Comparison of ENCODE assay signal across 8 cellular contexts in genomic region chr2:144513388-144514100, GRCh38. TPM values are rescaled to one million over a fixed set of nuclear protein-coding genes. Genes with fewer than 3 reads are reported as not detected.
DNase-seq lines count a peak whose midpoint lies in the region; ATAC-seq, FAIRE-seq and TF ChIP-seq lines count a peak whose summit lies in the region.

No MANE protein-coding gene starts in this region.

- peak; percentile 63 for DNase-seq in kidney
- no peak for DNase-seq in NCI-H2029 treated with DMSO at 0.1 percent for 48 hours (lab: John Stamatoyannopoulos, UW)
- DNase-seq in CD4-positive, alpha-beta memory T cell: no peak

- H3K27me3 Mint-ChIP-seq in brain: peaks cover 38% of the 10 kb centered on the region
- no peaks in the 10 kb centered on the region for H3K27me3 Mint-ChIP-seq in stimulated activated memory B cell treated with anti-CD40 and anti-IgM and Interleukin-4, amounts not matched to agents 10 μg/mL and 1 μg/mL and 100 μg/mL, for 72 hours
- H3K27me3 Mint-ChIP-seq in CD4-positive, alpha-beta memory T cell: peaks cover 34 to 54% of the 10 kb centered on the region in 2 donors

- peak overlapping the region; percentile 98 to 99 (median 99) for H3K27ac Mint-ChIP-seq in brain
- H3K27ac Mint-ChIP-seq in stimulated activated memory B cell treated with anti-CD40 and anti-IgM and Interleukin-4, amounts not matched to agents 10 μg/mL and 1 μg/mL and 100 μg/mL, for 72 hours: no peak overlapping the region
- H3K27ac Mint-ChIP-seq in CD4-positive, alpha-beta memory T cell: no peak overlapping the region

- no peaks in the 10 kb centered on the region for H3K9me3 ChIP-seq in HUES6 (ENCODE audit: control insufficient read depth, insufficient read depth, low read depth, low read length)
- no peaks in the 10 kb centered on the region for H3K9me3 ChIP-seq in kidney (ENCODE audit: control insufficient read depth in 1 of 2, low read length in 2 of 2)
- H3K9me3 ChIP-seq in CD4-positive, alpha-beta memory T cell (ENCODE audit: control insufficient read depth in 1 of 2, low read length in 2 of 2): no peaks in the 10 kb centered on the region

- H3K4me3 Mint-ChIP-seq in brain: peak overlapping the region; percentile 89 to 96 (median 92)
- H3K4me3 Mint-ChIP-seq in stimulated activated memory B cell treated with anti-CD40 and anti-IgM and Interleukin-4, amounts not matched to agents 10 μg/mL and 1 μg/mL and 100 μg/mL, for 72 hours: peak overlapping the region; percentile 78
- peak overlapping the region in 3 of 8 donors; percentile 9 to 67 (median 10) for H3K4me3 Mint-ChIP-seq in CD4-positive, alpha-beta memory T cell

- H3K9ac ChIP-seq in HUES6 (ENCODE audit: low read length) (peak overlapping the region; percentile 15), kidney (ENCODE audit: low read length in 2 of 2) (peak overlapping the region; percentile 55 to 90)

- H3K27me3 ChIP-seq in HUES6 (ENCODE audit: control insufficient read depth, insufficient read depth, low read length): peaks cover 83% of the 10 kb centered on the region
- peaks cover 10% of the 10 kb centered on the region for H3K27me3 ChIP-seq in CD4-positive, alpha-beta memory T cell (ENCODE audit: insufficient read depth, low read length)

- H3K4me1 ChIP-seq in HUES6 (ENCODE audit: control insufficient read depth, insufficient read depth, low read length) (peaks cover 72% of the 10 kb centered on the region), kidney (ENCODE audit: control insufficient read depth in 1 of 2, insufficient read depth in 1 of 2, low read depth in 1 of 2, low read length in 2 of 2) (peaks cover 8 to 23% of the 10 kb centered on the region in 2 donors)
- peaks cover 17% of the 10 kb centered on the region for H3K4me1 ChIP-seq in CD4-positive, alpha-beta memory T cell (ENCODE audit: insufficient read depth, low read length)

- peaks cover 39% of the 10 kb centered on the region for H3K36me3 Mint-ChIP-seq in brain
- H3K36me3 Mint-ChIP-seq in stimulated activated memory B cell treated with anti-CD40 and anti-IgM and Interleukin-4, amounts not matched to agents 10 μg/mL and 1 μg/mL and 100 μg/mL, for 72 hours: peaks cover 18% of the 10 kb centered on the region
- H3K36me3 Mint-ChIP-seq in CD4-positive, alpha-beta memory T cell: peaks cover 3 to 6% of the 10 kb centered on the region in 2 donors

- no peaks in the 10 kb centered on the region for H3K36me3 ChIP-seq in HUES6 (ENCODE audit: control insufficient read depth, insufficient read depth, low read length)
- H3K36me3 ChIP-seq in kidney (ENCODE audit: control insufficient read depth in 1 of 2, insufficient read depth in 2 of 2, low read length in 2 of 2): no peaks in the 10 kb centered on the region
- no peaks in the 10 kb centered on the region for H3K36me3 ChIP-seq in CD4-positive, alpha-beta memory T cell (ENCODE audit: insufficient read depth, low read length)

- H3K4me3 ChIP-seq in HUES6 (ENCODE audit: low read depth, low read length): peak overlapping the region; percentile 43
- H3K4me3 ChIP-seq in kidney (ENCODE audit: low read length in 2 of 2): peak overlapping the region; percentile 61 to 71
- no peak overlapping the region for H3K4me3 ChIP-seq in CD4-positive, alpha-beta memory T cell (ENCODE audit: low read length in 2 of 2)

- CTCF ChIA-PET in CD4-positive, alpha-beta memory T cell (lab: Charles Lee; ENCODE audit: partially characterized antibody): no interaction called here

- FAIRE-seq in kidney (lab: Jason Lieb, UNC): no peak

- TF ChIP-seq CTCF in brain (conservative IDR thresholded peaks at IDR 0.05): no peak
- TF ChIP-seq CTCF in kidney (IDR thresholded peaks at IDR 0.05; ENCODE audit: borderline replicate concordance, extremely low read depth, insufficient read depth): no peak

- H3K4me1 Mint-ChIP-seq in brain: peaks cover 68% of the 10 kb centered on the region
- H3K4me1 Mint-ChIP-seq in stimulated activated memory B cell treated with anti-CD40 and anti-IgM and Interleukin-4, amounts not matched to agents 10 μg/mL and 1 μg/mL and 100 μg/mL, for 72 hours: peaks cover 69% of the 10 kb centered on the region
- H3K4me1 Mint-ChIP-seq in CD4-positive, alpha-beta memory T cell: peaks cover 12 to 19% (median 17%) of the 10 kb centered on the region in 4 donors

- H3K9me3 Mint-ChIP-seq in brain: peaks cover 0 to 3% (median 0%) of the 10 kb centered on the region in 5 experiments
- H3K9me3 Mint-ChIP-seq in stimulated activated memory B cell treated with anti-CD40 and anti-IgM and Interleukin-4, amounts not matched to agents 10 μg/mL and 1 μg/mL and 100 μg/mL, for 72 hours: no peaks in the 10 kb centered on the region
- H3K9me3 Mint-ChIP-seq in CD4-positive, alpha-beta memory T cell: peaks cover 0 to 2% (median 0%) of the 10 kb centered on the region in 8 donors

- no peak for ATAC-seq in stimulated activated memory B cell treated with anti-CD40 and anti-IgM and Interleukin-4, amounts not matched to agents 10 μg/mL and 1 μg/mL and 100 μg/mL, for 72 hours
- ATAC-seq in HG02798 (IDR thresholded peaks at IDR 0.05; ENCODE audit: poor library complexity, unreplicated experiment) (no peak), HG03354 (IDR thresholded peaks at IDR 0.05; ENCODE audit: poor library complexity, severe bottlenecking, unreplicated experiment) (no peak)

- POLR2A ChIA-PET in CD4-positive, alpha-beta memory T cell (lab: Charles Lee; ENCODE audit: partially characterized antibody): no interaction called here

- no peak overlapping the region for H3K27ac ChIP-seq in HUES6 (ENCODE audit: low read depth, low read length)
- peak overlapping the region; percentile 59 to 82 for H3K27ac ChIP-seq in kidney (ENCODE audit: low read depth in 2 of 2, low read length in 2 of 2)
- no peak overlapping the region for H3K27ac ChIP-seq in CD4-positive, alpha-beta memory T cell (ENCODE audit: low read depth, low read length)

- intact Hi-C loops in kidney (cut with DNase I): no loop called here
- intact Hi-C loops in CD4-positive, alpha-beta memory T cell (cut with micrococcal nuclease): no loop called here

RNA-seq across cellular contexts. Expression of gene ZEB2, which starts 6.4 kb away (rescaled TPM):
- polyA plus RNA-seq in brain (ENCODE audit: insufficient read depth, low read depth, low replicate concordance) (28.2 TPM), kidney (ENCODE audit: insufficient read depth, low read depth, low replicate concordance) (8.3 TPM)
- total RNA-seq in kidney: 136 TPM
- total RNA-seq in CD4-positive, alpha-beta memory T cell: 1 to 10 TPM; 3.6 to 5.2 TPM
- polyA plus RNA-seq in CD4-positive, alpha-beta memory T cell: 1 to 10 TPM in 1 of 2 donors, under 1 TPM in 1; 0.83 to 1.5 TPM

Comparison
In these comparisons a context has a peak if more than half of its experiments do, and no peak if none do; other contexts are left out.
1. H3K27ac ChIP-seq: peak in kidney (2 of 2); none in HUES6 (single experiment) and CD4-positive, alpha-beta memory T cell (single experiment).
2. H3K4me3 ChIP-seq: peak in HUES6 (single experiment) and kidney (2 of 2); none in CD4-positive, alpha-beta memory T cell (0 of 2).
3. H3K27ac Mint-ChIP-seq: peak in brain (5 of 5); none in stimulated activated memory B cell treated with anti-CD40 and anti-IgM and Interleukin-4, amounts not matched to agents 10 μg/mL and 1 μg/mL and 100 μg/mL, for 72 hours (single experiment) and CD4-positive, alpha-beta memory T cell (0 of 7).